ENCODE assay signal across 1 cellular context in genomic region chr22:43094085-43094484, GRCh38.
TF ChIP-seq lines count a peak whose summit lies in the region.

No MANE protein-coding gene starts in this region.

TF ChIP-seq in GM12878, 131 proteins besides CTCF, POLR2A, EP300 and RAD21:
- no peak for TF ChIP-seq WRNIP1 (IDR thresholded peaks at IDR 0.05; ENCODE audit: borderline replicate concordance, low read depth, low read length)
- TF ChIP-seq USF1 (IDR thresholded peaks at IDR 0.05; ENCODE audit: borderline replicate concordance, extremely low read length, insufficient read depth, low read depth, low read length) = no peak
- TF ChIP-seq MYB (IDR thresholded peaks at IDR 0.05; ENCODE audit: borderline replicate concordance, low read depth, low read length) = no peak
- TF ChIP-seq HSF1 (IDR thresholded peaks at IDR 0.05; ENCODE audit: low read depth, low read length) = no peak
- no peak for TF ChIP-seq ZNF207 (IDR thresholded peaks at IDR 0.05; ENCODE audit: borderline replicate concordance)
- TF ChIP-seq ZSCAN29 (IDR thresholded peaks at IDR 0.05) = no peak
- no peak for TF ChIP-seq MTA2 (IDR thresholded peaks at IDR 0.05; ENCODE audit: low read depth)
- TF ChIP-seq RELA (IDR thresholded peaks at IDR 0.05; ENCODE audit: borderline replicate concordance, partially characterized antibody) = no peak
- no peak for TF ChIP-seq YBX1 (IDR thresholded peaks at IDR 0.05)
- TF ChIP-seq SIN3A (IDR thresholded peaks at IDR 0.05; ENCODE audit: low read depth, low read length) = no peak
- no peak for TF ChIP-seq SP1 (IDR thresholded peaks at IDR 0.05; ENCODE audit: low read depth, low read length)
- TF ChIP-seq KLF5 (IDR thresholded peaks at IDR 0.05; ENCODE audit: partially characterized antibody) = no peak
- TF ChIP-seq RFX5 (IDR thresholded peaks at IDR 0.05; ENCODE audit: low read depth, low read length) = no peak
- no peak for TF ChIP-seq CBX5 (IDR thresholded peaks at IDR 0.05; ENCODE audit: low read depth)
- TF ChIP-seq ETV6 (conservative IDR thresholded peaks at IDR 0.05 in 1 of 2, IDR thresholded peaks at IDR 0.05 in 1 of 2; ENCODE audit: borderline replicate concordance in 1 of 2, low read depth in 1 of 2) = no peak
- no peak for TF ChIP-seq MAX (IDR thresholded peaks at IDR 0.05; ENCODE audit: low read depth, low read length)
- TF ChIP-seq NR2F1 (conservative IDR thresholded peaks at IDR 0.05) = no peak
- no peak for TF ChIP-seq HDGF (IDR thresholded peaks at IDR 0.05)
- no peak for TF ChIP-seq NFYA (IDR thresholded peaks at IDR 0.05; ENCODE audit: borderline replicate concordance, low read depth, low read length)
- no peak for TF ChIP-seq ZBTB11 (CRISPR knock-in tag; IDR thresholded peaks at IDR 0.05)
